Comparison of ENCODE assay signal across 8 cellular contexts in genomic region chr2:201257941-201258665, GRCh38. TPM values are rescaled to one million over a fixed set of nuclear protein-coding genes. Genes with fewer than 3 reads are reported as not detected.
A peak's percentile ranks its signal among the peaks of the same experiment; 100 is the strongest.
DNase-seq lines count a peak whose midpoint lies in the region; ATAC-seq, FAIRE-seq and TF ChIP-seq lines count a peak whose summit lies in the region.

No MANE protein-coding gene starts in this region.

- FAIRE-seq in pancreas (lab: Jason Lieb, UNC): peak; percentile 65

- intact Hi-C loops in pancreas (cut with DNase I) (no loop called here), tibial artery (cut with DNase I; ENCODE audit: low total_unique reads) (no loop called here)

- 0 to 1% methylated on average over 11 of the region's 11 CpGs for WGBS in pancreas, 2 donors

- peak overlapping the region; percentile 95 for H3K27ac ChIP-seq in RWPE2 (ENCODE audit: poor library complexity, severe bottlenecking)
- peak overlapping the region; percentile 79 to 94 (median 87) for H3K27ac ChIP-seq in pancreas
- peak overlapping the region; percentile 80 to 85 for H3K27ac ChIP-seq in tibial artery

- no peaks in the 10 kb centered on the region for H3K36me3 ChIP-seq in BE2C
- no peaks in the 10 kb centered on the region; the same call in 1 of the 2 replicates for H3K36me3 ChIP-seq in RWPE2 (ENCODE audit: low read depth)
- no peaks in the 10 kb centered on the region for H3K36me3 ChIP-seq in pancreas
- H3K36me3 ChIP-seq in tibial artery: no peaks in the 10 kb centered on the region

- H3K4me3 ChIP-seq in BE2C (ENCODE audit: low read depth, low read length) (peak overlapping the region; percentile 48), RWPE2 (ENCODE audit: severe bottlenecking) (peak overlapping the region; percentile 30), pancreas (peak overlapping the region; percentile 6 to 62 (median 55)), tibial artery (peak overlapping the region; percentile 62 to 68)

- H3K4me1 ChIP-seq in BE2C (peaks cover 7% of the 10 kb centered on the region), RWPE2 (ENCODE audit: insufficient read depth, poor library complexity, severe bottlenecking) (peaks cover 31% of the 10 kb centered on the region), pancreas (peaks cover 0 to 4% (median 3%) of the 10 kb centered on the region in 3 donors), tibial artery (peaks cover 0 to 33% (median 14%) of the 10 kb centered on the region in 4 donors)

- TF ChIP-seq CTCF in BE2C (IDR thresholded peaks at IDR 0.05; ENCODE audit: low read depth, low read length): no peak
- no peak for TF ChIP-seq CTCF in RWPE2 (IDR thresholded peaks at IDR 0.05; ENCODE audit: poor library complexity, severe bottlenecking)
- TF ChIP-seq CTCF in pancreas (IDR thresholded peaks at IDR 0.05): no peak
- TF ChIP-seq CTCF in tibial artery (IDR thresholded peaks at IDR 0.05): peak in 1 of 2 experiments; percentile 16

- DNase-seq in BE2C (no peak), RWPE2 (ENCODE audit: low spot score) (peak; percentile 83), foreskin melanocyte (peak; percentile 64), pancreas (peak; percentile 67 to 80 (median 68)), tibial artery (peak; percentile 71 to 76)
- DNase-seq in activated effector memory CD4-positive, alpha-beta T cell treated with anti-CD3 and anti-CD28 coated beads, Interleukin-2, amount 50 U/mL, for 16 hours: peak; percentile 94

- no peaks in the 10 kb centered on the region for H3K9me3 ChIP-seq in BE2C
- H3K9me3 ChIP-seq in RWPE2 (ENCODE audit: severe bottlenecking): no peaks in the 10 kb centered on the region
- H3K9me3 ChIP-seq in pancreas: no peaks in the 10 kb centered on the region
- H3K9me3 ChIP-seq in tibial artery: no peaks in the 10 kb centered on the region

- no peaks in the 10 kb centered on the region for H3K27me3 ChIP-seq in BE2C
- no peaks in the 10 kb centered on the region for H3K27me3 ChIP-seq in RWPE2 (ENCODE audit: insufficient read depth, poor library complexity, severe bottlenecking)
- no peaks in the 10 kb centered on the region for H3K27me3 ChIP-seq in pancreas
- H3K27me3 ChIP-seq in tibial artery: no peaks in the 10 kb centered on the region

- ATAC-seq in GM19328 (IDR thresholded peaks at IDR 0.05; ENCODE audit: unreplicated experiment) (peak; percentile 51), HG03460 (IDR thresholded peaks at IDR 0.05; ENCODE audit: unreplicated experiment) (peak; percentile 55), RWPE2 (ENCODE audit: low read depth) (peak; percentile 76), pancreas (peak; percentile 80 to 88 (median 84))

RNA-seq across cellular contexts. Expression of gene CASP8, which starts 2.2 kb away (rescaled TPM):
- 2.8 TPM for polyA plus RNA-seq in BE2C (2012; ENCODE audit: insufficient read depth, insufficient read length, low read depth)
- total RNA-seq in pancreas: 10 to 100 TPM in 1 of 6 donors, 1 to 10 TPM in 5; 4.8 to 13.5 (median 9.1) TPM
- polyA plus RNA-seq in pancreas: 1 to 10 TPM; 4.5 to 5.7 TPM
